11 cellular contexts compared by ENCODE assay signal in genomic region chr7:156518466-156518865, GRCh38.
"Had no signal": no experiment of that assay in that cellular context is flagged by ENCODE, and none has a peak within 500 bp of the region (broad histone marks: within the 10 kb centered on the region; RNA-seq: fewer than 3 reads in every experiment).

No MANE protein-coding gene starts in this region.

- H3K4me2 ChIP-seq: GM23338 had no signal

- H2AFZ ChIP-seq: GM23248, GM23338 had no signal

- DNase-seq: GM23248, GOT3, H7, H9, HCEC 1CT, HFFc6 had no signal

- H3K4me1 ChIP-seq: HAP-1 had no signal

- H3K9me3 ChIP-seq: HAP-1 had no signal

- H3K9ac ChIP-seq: GM23248 had no signal

- H3K27ac ChIP-seq: GM23248 had no signal

- ATAC-seq: GM23338, HCT116 had no signal

- H3K36me3 ChIP-seq: HAP-1 had no signal

- FAIRE-seq: H1, H54 had no signal

- H3K4me3 ChIP-seq: GM23248, GM23338, HAP-1 had no signal
